ENCODE assay signal across 12 cellular contexts in genomic region chr17:80738020-80738380, GRCh38.
DNase-seq lines count a peak whose midpoint lies in the region; ATAC-seq lines count a peak whose summit lies in the region.
"Had no signal": no experiment of that assay in that cellular context is flagged by ENCODE, and none has a peak within 500 bp of the region (broad histone marks: within the 10 kb centered on the region; RNA-seq: fewer than 3 reads in every experiment).

No MANE protein-coding gene starts in this region.

- CTCF ChIA-PET in activated CD4-positive, alpha-beta T cell treated with anti-CD3 and anti-CD28 coated beads, Interleukin-2, amount 10 ng/mL, durations not matched to agents 7 days and 5 days (lab: Charles Lee) = no interaction called here

- peaks cover 6% of the 10 kb centered on the region for H3K9me3 Mint-ChIP-seq in activated CD4-positive, alpha-beta T cell treated with anti-CD3 and anti-CD28 coated beads, Interleukin-2, amount 10 ng/mL, durations not matched to agents 7 days and 5 days
- no peaks in the 10 kb centered on the region for H3K9me3 Mint-ChIP-seq in activated naive CD8-positive, alpha-beta T cell (ENCODE audit: low read depth)
- peaks cover 8 to 10% of the 10 kb centered on the region in 2 donors for H3K9me3 Mint-ChIP-seq in stimulated activated naive CD8-positive, alpha-beta T cell treated with anti-CD3 and anti-CD28 coated beads, Interleukin-15, amount 100 ng/mL, for 72 hours
- H3K9me3 Mint-ChIP-seq: type B pancreatic cell had no signal

- intact Hi-C loops in sciatic nerve (cut with DNase I) = no loop called here

- peaks cover 81% of the 10 kb centered on the region for H3K4me1 Mint-ChIP-seq in activated CD4-positive, alpha-beta T cell treated with anti-CD3 and anti-CD28 coated beads, Interleukin-2, amount 10 ng/mL, durations not matched to agents 7 days and 5 days
- peaks cover 71% of the 10 kb centered on the region for H3K4me1 Mint-ChIP-seq in activated naive CD8-positive, alpha-beta T cell (ENCODE audit: low read depth)
- H3K4me1 Mint-ChIP-seq in stimulated activated naive CD8-positive, alpha-beta T cell treated with anti-CD3 and anti-CD28 coated beads, Interleukin-15, amount 100 ng/mL, for 72 hours = peaks cover 81% of the 10 kb centered on the region

- H3K36me3 Mint-ChIP-seq in activated CD4-positive, alpha-beta T cell treated with anti-CD3 and anti-CD28 coated beads, Interleukin-2, amount 10 ng/mL, durations not matched to agents 7 days and 5 days (ENCODE audit: low read depth) = peaks cover 66% of the 10 kb centered on the region
- H3K36me3 Mint-ChIP-seq in activated naive CD8-positive, alpha-beta T cell = peaks cover 12% of the 10 kb centered on the region

- H3K27me3 Mint-ChIP-seq in activated CD4-positive, alpha-beta T cell treated with anti-CD3 and anti-CD28 coated beads, Interleukin-2, amount 10 ng/mL, durations not matched to agents 7 days and 5 days = no peaks in the 10 kb centered on the region
- no peaks in the 10 kb centered on the region for H3K27me3 Mint-ChIP-seq in activated naive CD8-positive, alpha-beta T cell
- no peaks in the 10 kb centered on the region for H3K27me3 Mint-ChIP-seq in stimulated activated naive CD8-positive, alpha-beta T cell treated with anti-CD3 and anti-CD28 coated beads, Interleukin-15, amount 100 ng/mL, for 72 hours
- H3K27me3 Mint-ChIP-seq: activated CD8-positive, alpha-beta memory T cell treated with anti-CD3 and anti-CD28 coated beads, Interleukin-2, amount 10 ng/mL, durations not matched to agents 7 days and 5 days; type B pancreatic cell had no signal

- DNase-seq in activated CD4-positive, alpha-beta T cell treated with anti-CD3 and anti-CD28 coated beads, Interleukin-2, amount 10 ng/mL, durations not matched to agents 7 days and 5 days = no peak
- DNase-seq in activated CD4-positive, alpha-beta T cell treated with anti-CD3 and anti-CD28 coated beads for 4 hours = no peak
- no peak for DNase-seq in stimulated activated naive CD8-positive, alpha-beta T cell treated with anti-CD3 and anti-CD28 coated beads, Interleukin-15, amount 100 ng/mL, for 72 hours
- DNase-seq in sciatic nerve (ENCODE audit: low spot score) (no peak), SIG-M5 treated with dmso at 0.1 percent for 504 hours (lab: John Stamatoyannopoulos, UW; ENCODE audit: unreplicated experiment) (no peak)
- no peak for DNase-seq in stimulated activated CD4-positive, alpha-beta T cell treated with anti-CD3 and anti-CD28 coated beads, Interleukin-12 subunit alpha, Interleukin-12 subunit beta, amount 100 ng/mL, for 4 hours
- DNase-seq: activated CD8-positive, alpha-beta memory T cell treated with anti-CD3 and anti-CD28 coated beads, Interleukin-2, amount 10 ng/mL, durations not matched to agents 7 days and 5 days; SHP77 had no signal

- peak overlapping the region; percentile 92 for H3K27ac Mint-ChIP-seq in activated CD4-positive, alpha-beta T cell treated with anti-CD3 and anti-CD28 coated beads, Interleukin-2, amount 10 ng/mL, durations not matched to agents 7 days and 5 days
- peak overlapping the region; percentile 75 for H3K27ac Mint-ChIP-seq in activated naive CD8-positive, alpha-beta T cell
- H3K27ac Mint-ChIP-seq in stimulated activated naive CD8-positive, alpha-beta T cell treated with anti-CD3 and anti-CD28 coated beads, Interleukin-15, amount 100 ng/mL, for 72 hours = peak overlapping the region; percentile 72 to 79
- H3K27ac Mint-ChIP-seq: activated CD8-positive, alpha-beta memory T cell treated with anti-CD3 and anti-CD28 coated beads, Interleukin-2, amount 10 ng/mL, durations not matched to agents 7 days and 5 days; type B pancreatic cell had no signal

- POLR2A ChIA-PET in activated CD4-positive, alpha-beta T cell treated with anti-CD3 and anti-CD28 coated beads, Interleukin-2, amount 10 ng/mL, durations not matched to agents 7 days and 5 days (lab: Charles Lee) = no interaction called here

- ATAC-seq in HG03139 (IDR thresholded peaks at IDR 0.05; ENCODE audit: unreplicated experiment) (peak; percentile 9), sciatic nerve (no peak)
- ATAC-seq in stimulated activated naive CD8-positive, alpha-beta T cell treated with anti-CD3 and anti-CD28 coated beads, Interleukin-15, amount 100 ng/mL, for 72 hours = peak; percentile 39
- ATAC-seq: activated CD8-positive, alpha-beta memory T cell treated with anti-CD3 and anti-CD28 coated beads, Interleukin-2, amount 10 ng/mL, durations not matched to agents 7 days and 5 days; K562 had no signal

- no peak overlapping the region for H3K4me3 Mint-ChIP-seq in activated CD4-positive, alpha-beta T cell treated with anti-CD3 and anti-CD28 coated beads, Interleukin-2, amount 10 ng/mL, durations not matched to agents 7 days and 5 days
- H3K4me3 Mint-ChIP-seq in activated naive CD8-positive, alpha-beta T cell = no peak overlapping the region
- peak overlapping the region; percentile 56 to 63 for H3K4me3 Mint-ChIP-seq in stimulated activated naive CD8-positive, alpha-beta T cell treated with anti-CD3 and anti-CD28 coated beads, Interleukin-15, amount 100 ng/mL, for 72 hours
- H3K4me3 Mint-ChIP-seq: activated CD8-positive, alpha-beta memory T cell treated with anti-CD3 and anti-CD28 coated beads, Interleukin-2, amount 10 ng/mL, durations not matched to agents 7 days and 5 days; type B pancreatic cell had no signal

Comparison
In these comparisons a context has a peak if more than half of its experiments do, and no peak if none do; other contexts are left out.
1. H3K4me3 Mint-ChIP-seq: peak in stimulated activated naive CD8-positive, alpha-beta T cell treated with anti-CD3 and anti-CD28 coated beads, Interleukin-15, amount 100 ng/mL, for 72 hours (2 of 2); none in activated CD4-positive, alpha-beta T cell treated with anti-CD3 and anti-CD28 coated beads, Interleukin-2, amount 10 ng/mL, durations not matched to agents 7 days and 5 days (single experiment) and activated naive CD8-positive, alpha-beta T cell (single experiment).
2. Peak in every context shown above with its lines, with median percentiles within 50 percentile points of each other: H3K27ac Mint-ChIP-seq.